In the genomic region with DNA sequence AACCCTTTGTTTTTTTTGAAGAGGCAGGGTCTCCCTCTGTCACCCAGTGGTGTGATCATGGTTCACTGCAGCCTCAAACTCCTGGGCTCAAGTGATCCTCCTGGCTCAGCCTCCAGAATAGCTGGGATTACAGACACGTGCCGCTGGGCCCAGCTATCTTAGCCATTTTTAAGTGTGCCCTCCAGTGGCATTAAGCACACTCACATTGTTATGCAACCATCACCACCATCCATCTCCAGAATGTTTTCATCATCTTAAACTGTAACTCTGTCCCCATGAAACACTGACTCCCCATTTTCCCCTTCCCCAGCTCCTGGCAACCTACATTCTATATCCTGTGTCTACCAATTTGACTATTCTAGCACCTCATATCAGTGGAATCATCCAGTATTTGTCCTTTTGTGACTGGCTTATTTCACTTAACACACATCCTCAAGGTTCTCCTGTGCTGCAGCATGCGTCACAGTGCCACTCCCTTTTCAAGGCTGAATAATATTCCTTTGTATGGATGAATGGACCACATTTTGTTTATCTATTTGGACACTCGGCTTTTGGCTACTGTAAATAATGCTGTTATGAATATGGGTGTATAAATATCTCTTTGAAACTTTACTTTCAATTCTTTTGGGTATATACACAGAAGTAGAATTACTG, we compare ENCODE assay signal across 17 cellular contexts.
"Had no signal": no experiment of that assay in that cellular context is flagged by ENCODE, and none has a peak within 500 bp of the region (broad histone marks: within the 10 kb centered on the region; RNA-seq: fewer than 3 reads in every experiment).

No MANE protein-coding gene starts in this region.

- H3K4me3 Mint-ChIP-seq: activated CD4-positive, alpha-beta memory T cell treated with anti-CD3 and anti-CD28 coated beads, Interleukin-2, amount 10 ng/mL, durations not matched to agents 7 days and 5 days; activated CD8-positive, alpha-beta memory T cell treated with anti-CD3 and anti-CD28 coated beads, Interleukin-2, amount 10 ng/mL, durations not matched to agents 7 days and 5 days; brain; central memory CD8-positive, alpha-beta T cell; endodermal cell had no signal

- H3K27ac Mint-ChIP-seq: activated CD4-positive, alpha-beta memory T cell treated with anti-CD3 and anti-CD28 coated beads, Interleukin-2, amount 10 ng/mL, durations not matched to agents 7 days and 5 days; activated CD8-positive, alpha-beta memory T cell treated with anti-CD3 and anti-CD28 coated beads, Interleukin-2, amount 10 ng/mL, durations not matched to agents 7 days and 5 days; endodermal cell had no signal

- H3K36me3 ChIP-seq: colonic mucosa, gastrocnemius medialis, heart left ventricle, left lung, thyroid gland had no signal

- H3K9me3 ChIP-seq: colonic mucosa, gastrocnemius medialis, heart left ventricle, left lung, thyroid gland had no signal

- H3K27ac ChIP-seq: colonic mucosa, gastrocnemius medialis, heart left ventricle, left lung, thyroid gland had no signal

- H3K9me3 Mint-ChIP-seq: activated CD4-positive, alpha-beta memory T cell treated with anti-CD3 and anti-CD28 coated beads, Interleukin-2, amount 10 ng/mL, durations not matched to agents 7 days and 5 days; central memory CD8-positive, alpha-beta T cell; endodermal cell had no signal

- H3K36me3 Mint-ChIP-seq: activated CD8-positive, alpha-beta memory T cell treated with anti-CD3 and anti-CD28 coated beads, Interleukin-2, amount 10 ng/mL, durations not matched to agents 7 days and 5 days; brain had no signal

- H3K4me1 ChIP-seq: colonic mucosa, gastrocnemius medialis, thyroid gland had no signal

- DNase-seq: activated CD4-positive, alpha-beta memory T cell treated with anti-CD3 and anti-CD28 coated beads, Interleukin-2, amount 10 ng/mL, durations not matched to agents 7 days and 5 days; activated CD4-positive, alpha-beta T cell treated with anti-CD3 and anti-CD28 coated beads for 48 hours; activated CD4-positive, CD25-positive, alpha-beta regulatory T cell; activated CD8-positive, alpha-beta memory T cell treated with anti-CD3 and anti-CD28 coated beads, Interleukin-2, amount 10 ng/mL, durations not matched to agents 7 days and 5 days; anterior cingulate cortex; colonic mucosa; endodermal cell; gastrocnemius medialis; heart left ventricle; left lung; midbrain; retina; stimulated activated naive CD4-positive, alpha-beta T cell; T-helper 9 cell; thyroid gland had no signal

- H3K4me3 ChIP-seq: colonic mucosa, gastrocnemius medialis, heart left ventricle, left lung, thyroid gland had no signal

- ATAC-seq: activated CD8-positive, alpha-beta memory T cell treated with anti-CD3 and anti-CD28 coated beads, Interleukin-2, amount 10 ng/mL, durations not matched to agents 7 days and 5 days; gastrocnemius medialis; heart left ventricle; left lung had no signal
